ENCODE assay signal across 8 cellular contexts in the genomic region with DNA sequence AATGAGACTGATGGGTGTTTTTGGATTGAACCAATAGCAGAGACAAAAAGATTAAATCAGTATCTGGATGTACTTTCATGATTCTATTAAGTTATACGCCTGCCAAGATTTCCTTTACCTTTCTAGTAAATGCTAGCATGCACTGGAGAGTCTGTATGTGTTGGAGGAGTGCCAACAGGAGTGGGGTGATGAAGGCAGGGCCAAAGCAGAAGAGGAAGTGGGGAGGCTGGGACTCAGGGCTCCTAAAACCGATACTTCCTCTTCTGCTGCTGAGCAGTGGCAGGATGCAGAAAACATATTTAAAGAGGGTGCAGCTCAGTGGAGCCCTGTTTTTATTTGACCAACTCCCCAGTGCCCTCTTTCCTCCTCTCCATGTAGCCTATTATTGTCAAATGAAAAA. TPM values are rescaled to one million over a fixed set of nuclear protein-coding genes. Genes with fewer than 3 reads are reported as not detected.
DNase-seq lines count a peak whose midpoint lies in the region; ATAC-seq and TF ChIP-seq lines count a peak whose summit lies in the region.

No MANE protein-coding gene starts in this region.

- peak overlapping the region; percentile 32 for H3K4me3 Mint-ChIP-seq in activated T-cell treated with anti-CD3 and anti-CD28 coated beads, Interleukin-2, amount 50 U/mL, for 24 hours
- H3K4me3 Mint-ChIP-seq in natural killer cell, result peak overlapping the region; percentile 54
- H3K4me3 Mint-ChIP-seq in type B pancreatic cell, result no peak overlapping the region

- H3K9me3 Mint-ChIP-seq in activated T-cell treated with anti-CD3 and anti-CD28 coated beads, Interleukin-2, amount 50 U/mL, for 24 hours, result peaks cover 2% of the 10 kb centered on the region
- H3K9me3 Mint-ChIP-seq in natural killer cell (peaks cover 0 to 2% of the 10 kb centered on the region in 2 donors), type B pancreatic cell (no peaks in the 10 kb centered on the region)

- no peaks in the 10 kb centered on the region for H3K9me2 ChIP-seq in Karpas-422 (replicated peaks; ENCODE audit: insufficient read depth, low read length)

- no peaks in the 10 kb centered on the region for H3K79me2 ChIP-seq in Karpas-422 (ENCODE audit: low read length)

- H3K4me2 ChIP-seq in Karpas-422 (ENCODE audit: low read depth, low read length, poor library complexity, severe bottlenecking), result peak overlapping the region; percentile 28

- peak overlapping the region; percentile 79 for H3K27ac Mint-ChIP-seq in activated T-cell treated with anti-CD3 and anti-CD28 coated beads, Interleukin-2, amount 50 U/mL, for 24 hours
- H3K27ac Mint-ChIP-seq in natural killer cell, result peak overlapping the region; percentile 85 to 88
- H3K27ac Mint-ChIP-seq in type B pancreatic cell, result no peak overlapping the region

- TF ChIP-seq CTCF in natural killer cell (IDR thresholded peaks at IDR 0.05), result no peak
- TF ChIP-seq CTCF in type B pancreatic cell (conservative IDR thresholded peaks at IDR 0.05), result no peak

- peaks cover 42% of the 10 kb centered on the region for H3K4me1 Mint-ChIP-seq in activated T-cell treated with anti-CD3 and anti-CD28 coated beads, Interleukin-2, amount 50 U/mL, for 24 hours (ENCODE audit: low read depth)
- H3K4me1 Mint-ChIP-seq in natural killer cell (peaks cover 48 to 50% of the 10 kb centered on the region in 2 donors), type B pancreatic cell (ENCODE audit: unreplicated experiment) (no peaks in the 10 kb centered on the region)

- ATAC-seq in GM18502 (IDR thresholded peaks at IDR 0.05; ENCODE audit: poor library complexity, unreplicated experiment), result peak; percentile 94
- ATAC-seq in GM21723 (IDR thresholded peaks at IDR 0.05; ENCODE audit: unreplicated experiment), result peak; percentile 92
- ATAC-seq in natural killer cell, result peak; percentile 81 to 89 (median 82)

- H3K27ac ChIP-seq in Karpas-422 (ENCODE audit: low read length), result peak overlapping the region; percentile 41; the same call in 1 of the 2 replicates

- intact Hi-C loops in natural killer cell (cut with micrococcal nuclease), result no loop called here

- no peaks in the 10 kb centered on the region for H3K9me3 ChIP-seq in Karpas-422 (ENCODE audit: low read length)

- no peaks in the 10 kb centered on the region for H3K36me3 Mint-ChIP-seq in activated T-cell treated with anti-CD3 and anti-CD28 coated beads, Interleukin-2, amount 50 U/mL, for 24 hours (ENCODE audit: low read depth)
- no peaks in the 10 kb centered on the region for H3K36me3 Mint-ChIP-seq in natural killer cell
- no peaks in the 10 kb centered on the region for H3K36me3 Mint-ChIP-seq in type B pancreatic cell

- DNase-seq in Karpas-422 (peak; percentile 87), natural killer cell (no peak), NCI-H1417 (lab: John Stamatoyannopoulos, UW) (no peak), islet precursor cell (no peak), type B pancreatic cell (ENCODE audit: extremely low spot score, unreplicated experiment) (no peak)
- no peak for DNase-seq in activated T-cell treated with anti-CD3 and anti-CD28 coated beads, Interleukin-2, amount 50 U/mL, for 24 hours

- H3K36me3 ChIP-seq in Karpas-422 (ENCODE audit: insufficient read depth, low read length), result no peaks in the 10 kb centered on the region

- no peaks in the 10 kb centered on the region for H3K27me3 ChIP-seq in Karpas-422 (ENCODE audit: low read length)

- peak overlapping the region; percentile 12; the same call in 1 of the 2 replicates for H3K4me3 ChIP-seq in Karpas-422 (ENCODE audit: low read length)

- peaks cover 34% of the 10 kb centered on the region for H3K4me1 ChIP-seq in Karpas-422 (ENCODE audit: low read length)

- H2AFZ ChIP-seq in Karpas-422 (ENCODE audit: low read length), result no peak overlapping the region

- H4K20me1 ChIP-seq in Karpas-422 (ENCODE audit: insufficient read depth, low read depth, low read length), result no peaks in the 10 kb centered on the region

- no peaks in the 10 kb centered on the region for H3K27me3 Mint-ChIP-seq in activated T-cell treated with anti-CD3 and anti-CD28 coated beads, Interleukin-2, amount 50 U/mL, for 24 hours
- no peaks in the 10 kb centered on the region for H3K27me3 Mint-ChIP-seq in natural killer cell (ENCODE audit: low read depth in 2 of 2)
- H3K27me3 Mint-ChIP-seq in type B pancreatic cell, result no peaks in the 10 kb centered on the region

- no peak overlapping the region for H3K9ac ChIP-seq in Karpas-422 (ENCODE audit: low read length)

RNA-seq across cellular contexts. Expression of a gene that starts 5.6 kb away (rescaled TPM):
- total RNA-seq in Karpas-422 (2014; rRNA removed; shearing (Covaris generic); ENCODE audit: low replicate concordance), result 1.2 and 2.2 TPM in 2 replicates
- total RNA-seq in natural killer cell (10 to 100 TPM in 2 of 3 donors, 1 to 10 TPM in 1; 7.6 to 13.8 (median 12.4) TPM), type B pancreatic cell (ENCODE audit: low replicate concordance) (0.10 TPM in 1 of 2 replicates, not detected in the other)
